Comparison of ENCODE assay signal across 8 cellular contexts in genomic region chr16:89170346-89171215, GRCh38. TPM values are rescaled to one million over a fixed set of nuclear protein-coding genes. Genes with fewer than 3 reads are reported as not detected.
DNase-seq lines count a peak whose midpoint lies in the region; ATAC-seq and TF ChIP-seq lines count a peak whose summit lies in the region.

No MANE protein-coding gene starts in this region.

- peak; percentile 35 for DNase-seq in ACHN
- DNase-seq in GM23338 (ENCODE audit: low spot score) = peak; percentile 91
- DNase-seq in Peyer's patch = peak; percentile 40 to 77 (median 77)
- DNase-seq in fibroblast of villous mesenchyme (ENCODE audit: low read depth) = no peak
- DNase-seq in stimulated activated naive CD8-positive, alpha-beta T cell treated with anti-CD3 and anti-CD28 coated beads, Interleukin-15, Interleukin-2, amounts not matched to agents 100 U/mL and 50 U/mL, for 24 hours = peak; percentile 38
- DNase-seq in dermis blood vessel endothelial cell = no peak
- DNase-seq in AG08395 (ENCODE audit: low spot score) = no peak

- H2AFZ ChIP-seq in GM23338 = peak overlapping the region; percentile 90; the same call in 1 of the 2 replicates

- H3F3A ChIP-seq in GM23338 (replicated peaks; ENCODE audit: low read depth) = no peaks in the 10 kb centered on the region

- peaks cover 12% of the 10 kb centered on the region for H3K27me3 Mint-ChIP-seq in GM23338 (ENCODE audit: insufficient read depth, low read depth, poor library complexity)

- no peaks in the 10 kb centered on the region for H3K79me2 ChIP-seq in GM23338 (replicated peaks; ENCODE audit: insufficient read depth)

- H3K36me3 Mint-ChIP-seq in GM23338 (ENCODE audit: low read depth) = no peaks in the 10 kb centered on the region

- H3K9me3 Mint-ChIP-seq in GM23338 = no peaks in the 10 kb centered on the region

- H3K4me3 ChIP-seq in GM23338 (peak overlapping the region; percentile 64), Peyer's patch (peak overlapping the region; percentile 13 to 43 (median 34)), fibroblast of villous mesenchyme (ENCODE audit: low read depth, low read length) (peak overlapping the region; percentile 42)

- TF ChIP-seq CTCF in GM23338 (conservative IDR thresholded peaks at IDR 0.05; ENCODE audit: low read depth in 2 of 2) = peak; percentile 14 to 56; a peak in 2 of 4 replicates
- no peak for TF ChIP-seq CTCF in Peyer's patch (IDR thresholded peaks at IDR 0.05)
- no peak for TF ChIP-seq CTCF in fibroblast of villous mesenchyme (IDR thresholded peaks at IDR 0.05; ENCODE audit: insufficient read depth, low read depth, low read length)

- H3K4me3 Mint-ChIP-seq in GM23338 = peak overlapping the region; percentile 73

- H3K27ac ChIP-seq in GM23338 (ENCODE audit: low read depth) = no peak overlapping the region
- H3K27ac ChIP-seq in Peyer's patch = peak overlapping the region in 1 of 4 donors; percentile 12

- H3K27me3 ChIP-seq in GM23338 (ENCODE audit: insufficient read depth) (no peaks in the 10 kb centered on the region), Peyer's patch (no peaks in the 10 kb centered on the region)

- H3K36me3 ChIP-seq in GM23338 (ENCODE audit: insufficient read depth) (no peaks in the 10 kb centered on the region), Peyer's patch (no peaks in the 10 kb centered on the region)

- peak overlapping the region; percentile 84 for H3K4me2 ChIP-seq in GM23338

- H4K20me1 ChIP-seq in GM23338 (replicated peaks; ENCODE audit: insufficient read depth) = no peaks in the 10 kb centered on the region

- H3K9me2 ChIP-seq in GM23338 (ENCODE audit: insufficient read depth) = no peaks in the 10 kb centered on the region

- in situ Hi-C loops in ACHN (cut with HindIII; ENCODE audit: low pct_ligation_motif_present, low pct_unique_long_range_greater_than_20kb, low sequenced_read_pairs) = no loop called here

- H3K4me1 Mint-ChIP-seq in GM23338 = peaks cover 16% of the 10 kb centered on the region

- H3K9me3 ChIP-seq in Peyer's patch = no peaks in the 10 kb centered on the region

- H3K4me1 ChIP-seq in GM23338 (ENCODE audit: insufficient read depth) (peaks cover 12% of the 10 kb centered on the region), Peyer's patch (peaks cover 5 to 31% (median 21%) of the 10 kb centered on the region in 4 donors)

- TF ChIP-seq POLR2A in Peyer's patch (IDR thresholded peaks at IDR 0.05) = no peak

- ATAC-seq in GM23338 (peak; percentile 47), GM21737 (IDR thresholded peaks at IDR 0.05; ENCODE audit: unreplicated experiment) (no peak)
- no peak for ATAC-seq in stimulated activated naive CD8-positive, alpha-beta T cell treated with anti-CD3 and anti-CD28 coated beads, Interleukin-15, Interleukin-2, amounts not matched to agents 100 U/mL and 50 U/mL, for 24 hours

- H3K27ac Mint-ChIP-seq in GM23338 = no peak overlapping the region

TF ChIP-seq in GM23338, 12 proteins besides CTCF, POLR2A, EP300 and RAD21:
- TF ChIP-seq REST (IDR thresholded peaks at IDR 0.05; ENCODE audit: unreplicated experiment) = no peak
- TF ChIP-seq CREB1 (CRISPR knock-in tag; IDR thresholded peaks at IDR 0.05; ENCODE audit: low read depth) = no peak
- no peak for TF ChIP-seq ZNF114 (CRISPR knock-in tag; IDR thresholded peaks at IDR 0.05)
- no peak for TF ChIP-seq POLR2AphosphoS5 (IDR thresholded peaks at IDR 0.05; ENCODE audit: low read depth)

RNA-seq across cellular contexts. Expression of gene CDH15, which starts 1.0 kb away (rescaled TPM):
- total RNA-seq in GM23338 (2014; rRNA removed; shearing (Covaris generic)) = 0.12 and 1.0 TPM in 2 replicates
- 0.61 and 0.63 TPM in 2 replicates for polyA plus RNA-seq in GM23338 (2016; fragmentation: Nextera tagmentation; extraction: Ambion mirVana)
- not detected for total RNA-seq in Peyer's patch
- under 0.01 and 0.32 TPM in 2 replicates for total RNA-seq in fibroblast of villous mesenchyme
- total RNA-seq in dermis blood vessel endothelial cell = 0.05 TPM in 1 of 2 replicates, not detected in the other

RNA-seq across cellular contexts. Expression of gene SLC22A31, which starts 29.8 kb away (rescaled TPM):
- 7.9 and 13.8 TPM in 2 replicates for total RNA-seq in GM23338 (2014; rRNA removed; shearing (Covaris generic))
- polyA plus RNA-seq in GM23338 (2016; fragmentation: Nextera tagmentation; extraction: Ambion mirVana) = 2.1 TPM in 2 replicates
- total RNA-seq in Peyer's patch (under 1 TPM in 2 of 4 donors, not detected in 2; 0.53 to 0.67 TPM), fibroblast of villous mesenchyme (under 0.01 TPM in 1 of 2 replicates, not detected in the other), dermis blood vessel endothelial cell (0.23 TPM in 1 of 2 replicates, not detected in the other)

RNA-seq across cellular contexts. Expression of gene ZNF778, which starts 46.9 kb away (rescaled TPM):
- total RNA-seq in GM23338 (2014; rRNA removed; shearing (Covaris generic)) = 18.1 and 43.4 TPM in 2 replicates
- polyA plus RNA-seq in GM23338 (2016; fragmentation: Nextera tagmentation; extraction: Ambion mirVana) = 5.4 and 7.9 TPM in 2 replicates
- 10 to 100 TPM in 2 of 4 donors, 1 to 10 TPM in 2; 4.1 to 16.9 (median 10.7) TPM for total RNA-seq in Peyer's patch
- 8.7 and 16.4 TPM in 2 replicates for total RNA-seq in fibroblast of villous mesenchyme
- 21.5 and 59.9 TPM in 2 replicates for total RNA-seq in dermis blood vessel endothelial cell

Comparison
In these comparisons a context has a peak if more than half of its experiments do, and no peak if none do; other contexts are left out.
1. DNase-seq: peak in ACHN (single experiment), GM23338 (single experiment), Peyer's patch (3 of 3) and stimulated activated naive CD8-positive, alpha-beta T cell treated with anti-CD3 and anti-CD28 coated beads, Interleukin-15, Interleukin-2, amounts not matched to agents 100 U/mL and 50 U/mL, for 24 hours (single experiment); none in fibroblast of villous mesenchyme (single experiment), dermis blood vessel endothelial cell (single experiment) and AG08395 (single experiment).
2. CTCF ChIP-seq: peak in GM23338 (2 of 2); none in Peyer's patch (0 of 6) and fibroblast of villous mesenchyme (single experiment).
3. Peak in every context shown above with its lines, with median percentiles within 50 percentile points of each other: H3K4me3 ChIP-seq.